Comparison of ENCODE assay signal across 15 cellular contexts in genomic region chr1:5722635-5723157, GRCh38.
A peak's percentile ranks its signal among the peaks of the same experiment; 100 is the strongest.
DNase-seq lines count a peak whose midpoint lies in the region; ATAC-seq and TF ChIP-seq lines count a peak whose summit lies in the region.
"Had no signal": no experiment of that assay in that cellular context is flagged by ENCODE, and none has a peak within 500 bp of the region (broad histone marks: within the 10 kb centered on the region; RNA-seq: fewer than 3 reads in every experiment).

No MANE protein-coding gene starts in this region.

- no peak overlapping the region for H2BK20ac ChIP-seq in H9 (ENCODE audit: low read depth, low read length, poor library complexity, severe bottlenecking)

- H3K4me2 ChIP-seq in H9 (ENCODE audit: insufficient read depth, insufficient read length, low read length): no peak overlapping the region
- H3K4me2 ChIP-seq: A549 had no signal

- intact Hi-C loops in right cardiac atrium (cut with DNase I) (no loop called here), posterior vena cava (cut with DNase I) (no loop called here)

- H3K4me1 ChIP-seq in H9 (ENCODE audit: insufficient read depth, low read length) (peaks cover 2% of the 10 kb centered on the region; the same call in 1 of the 2 replicates), right cardiac atrium (ENCODE audit: control insufficient read depth, insufficient read depth, low read length) (no peaks in the 10 kb centered on the region)
- H3K4me1 ChIP-seq: A549, BE2C had no signal

- H4K20me1 ChIP-seq in H9 (ENCODE audit: control insufficient read depth, insufficient read depth, insufficient read length): no peaks in the 10 kb centered on the region

- no peak overlapping the region for H3K4ac ChIP-seq in H9 (ENCODE audit: low read depth, low read length)

- H3K14ac ChIP-seq in H9 (ENCODE audit: insufficient read depth, low read length): no peak overlapping the region

- no peaks in the 10 kb centered on the region for H3K9me3 ChIP-seq in H9 (ENCODE audit: control insufficient read depth, low read depth, low read length)
- no peaks in the 10 kb centered on the region for H3K9me3 ChIP-seq in right cardiac atrium (ENCODE audit: control insufficient read depth, low read length)
- H3K9me3 ChIP-seq: A549, BE2C had no signal

- no peaks in the 10 kb centered on the region for H3K79me1 ChIP-seq in H9 (ENCODE audit: insufficient read depth, low read depth, low read length, poor library complexity, severe bottlenecking)

- no peak overlapping the region for H2BK120ac ChIP-seq in H9 (ENCODE audit: low read depth, low read length, poor library complexity, severe bottlenecking)

- H3K36me3 Mint-ChIP-seq in H9 (ENCODE audit: insufficient read depth in 1 of 3, low read depth in 3 of 3) (no peaks in the 10 kb centered on the region; a peak in 1 of 7 replicates), chondrocyte (ENCODE audit: low read depth) (no peaks in the 10 kb centered on the region)
- no peaks in the 10 kb centered on the region for H3K36me3 Mint-ChIP-seq in naive thymus-derived CD8-positive, alpha-beta T cell
- H3K36me3 Mint-ChIP-seq: CD4-positive, alpha-beta memory T cell had no signal

- no peak overlapping the region for H4K8ac ChIP-seq in H9 (replicated peaks; ENCODE audit: insufficient read length, low read depth, low read length)

- H3K4me3 Mint-ChIP-seq in H9: no peak overlapping the region
- H3K4me3 Mint-ChIP-seq in chondrocyte (ENCODE audit: unreplicated experiment): no peak overlapping the region
- H3K4me3 Mint-ChIP-seq in naive thymus-derived CD8-positive, alpha-beta T cell: no peak overlapping the region
- H3K4me3 Mint-ChIP-seq: CD4-positive, alpha-beta memory T cell had no signal

- H2AFZ ChIP-seq in H9 (ENCODE audit: low read length): no peak overlapping the region
- H2AFZ ChIP-seq: GM23248 had no signal

- no peak overlapping the region for H2BK5ac ChIP-seq in H9 (ENCODE audit: insufficient read length, low read length)

- no peak for TF ChIP-seq POLR2A in erythroblast (IDR thresholded peaks at IDR 0.05; ENCODE audit: low read length)

- H3K9ac ChIP-seq in H9 (ENCODE audit: extremely low read depth, insufficient read length, low read length): no peak overlapping the region
- H3K9ac ChIP-seq: GM23248 had no signal

- no peak overlapping the region for H3K18ac ChIP-seq in H9 (ENCODE audit: insufficient read length, low read depth, low read length)

- no peak overlapping the region for H2AK5ac ChIP-seq in H9 (ENCODE audit: insufficient read length, low read length)

- peak; percentile 29 to 31 for ATAC-seq in right cardiac atrium
- no peak for ATAC-seq in naive thymus-derived CD8-positive, alpha-beta T cell
- ATAC-seq: A549, GM12878 had no signal

- H3K9me3 Mint-ChIP-seq in H9 (peaks cover 0 to 2% of the 10 kb centered on the region in 2 experiments; a peak in 1 of 5 replicates), chondrocyte (ENCODE audit: low read depth) (peaks cover 4% of the 10 kb centered on the region)
- peaks cover 0 to 3% (median 0%) of the 10 kb centered on the region in 9 donors for H3K9me3 Mint-ChIP-seq in naive thymus-derived CD8-positive, alpha-beta T cell

- H3K27me3 Mint-ChIP-seq in H9 (ENCODE audit: low read depth) (peaks cover 17% of the 10 kb centered on the region), chondrocyte (ENCODE audit: low read depth) (peaks cover 9% of the 10 kb centered on the region)
- peaks cover 0 to 21% (median 4%) of the 10 kb centered on the region in 5 donors for H3K27me3 Mint-ChIP-seq in naive thymus-derived CD8-positive, alpha-beta T cell

- no peaks in the 10 kb centered on the region for H3K79me2 ChIP-seq in H9 (ENCODE audit: insufficient read depth, low read length)

- TF ChIP-seq CTCF in H9 (conservative IDR thresholded peaks at IDR 0.05) (no peak), chondrocyte (IDR thresholded peaks at IDR 0.05) (no peak)

- no peaks in the 10 kb centered on the region for H3K23me2 ChIP-seq in H9 (ENCODE audit: insufficient read length, low read depth, low read length, poor library complexity, severe bottlenecking)

- H3K27ac Mint-ChIP-seq in H9: no peak overlapping the region
- H3K27ac Mint-ChIP-seq in chondrocyte (ENCODE audit: unreplicated experiment): no peak overlapping the region
- no peak overlapping the region for H3K27ac Mint-ChIP-seq in naive thymus-derived CD8-positive, alpha-beta T cell
- H3K27ac Mint-ChIP-seq: CD4-positive, alpha-beta memory T cell had no signal

- DNase-seq in H9 (peak; percentile 15), chondrocyte (ENCODE audit: low spot score) (peak; percentile 64), right cardiac atrium (no peak), posterior vena cava (ENCODE audit: low spot score) (peak; percentile 54), erythroblast (lab: John Stamatoyannopoulos, UW) (no peak), hepatic stellate cell (ENCODE audit: low spot score) (no peak)
- DNase-seq in naive thymus-derived CD8-positive, alpha-beta T cell: no peak
- no peak for DNase-seq in stimulated activated CD4-positive, alpha-beta T cell treated with anti-CD3 and anti-CD28 coated beads, Interleukin-12 subunit alpha, Interleukin-12 subunit beta, amount 100 ng/mL, for 4 hours
- DNase-seq: BE2C; CD4-positive, alpha-beta memory T cell; DMS79; GM23248 had no signal

- H3K4me1 Mint-ChIP-seq in H9 (peaks cover 22% of the 10 kb centered on the region in 2 experiments), chondrocyte (ENCODE audit: low read depth) (no peaks in the 10 kb centered on the region)
- peaks cover 0 to 1% (median 0%) of the 10 kb centered on the region in 4 donors for H3K4me1 Mint-ChIP-seq in naive thymus-derived CD8-positive, alpha-beta T cell
- H3K4me1 Mint-ChIP-seq: CD4-positive, alpha-beta memory T cell had no signal

- H3K27me3 ChIP-seq in H9 (ENCODE audit: insufficient read depth, low read length) (no peaks in the 10 kb centered on the region), right cardiac atrium (ENCODE audit: control insufficient read depth, insufficient read depth) (no peaks in the 10 kb centered on the region)
- H3K27me3 ChIP-seq: BE2C had no signal

- H3K27ac ChIP-seq in H9 (ENCODE audit: insufficient read length, low read depth, low read length) (no peak overlapping the region), right cardiac atrium (ENCODE audit: low read length) (no peak overlapping the region)
- H3K27ac ChIP-seq: A549, C4-2B, GM23248 had no signal

- POLR2A ChIA-PET in naive thymus-derived CD8-positive, alpha-beta T cell (lab: Charles Lee): no interaction called here

- H3K56ac ChIP-seq in H9 (ENCODE audit: insufficient read length, low read depth, low read length): no peak overlapping the region

- no peak overlapping the region for H3K4me3 ChIP-seq in right cardiac atrium (ENCODE audit: low read length)
- H3K4me3 ChIP-seq: A549, GM12878, GM23248 had no signal

- H2BK12ac ChIP-seq in H9 (ENCODE audit: insufficient read length, low read depth, low read length): no peak overlapping the region

- H4K91ac ChIP-seq in H9 (ENCODE audit: insufficient read length, low read depth, low read length): no peak overlapping the region

- H3T11ph ChIP-seq in H9 (ENCODE audit: low read length): no peak overlapping the region

- no peak overlapping the region for H3K23ac ChIP-seq in H9 (ENCODE audit: insufficient read length, low read depth, low read length)

- WGBS in H9 (ENCODE audit: extremely low coverage, insufficient read length, low lambda C conversion rate): no CpG with 5 or more reads among the region's 12 CpGs
- WGBS in right cardiac atrium: 75% methylated on average over 12 of the region's 12 CpGs

- H2BK15ac ChIP-seq in H9 (ENCODE audit: low read depth, low read length): no peak overlapping the region

- H4K5ac ChIP-seq in H9 (ENCODE audit: insufficient read length, low read depth, low read length): no peak overlapping the region

Comparison
In these comparisons a context has a peak if more than half of its experiments do, and no peak if none do; other contexts are left out.
1. DNase-seq: peak in H9 (single experiment), chondrocyte (single experiment) and posterior vena cava (single experiment); none in right cardiac atrium (0 of 3), naive thymus-derived CD8-positive, alpha-beta T cell (0 of 10), stimulated activated CD4-positive, alpha-beta T cell treated with anti-CD3 and anti-CD28 coated beads, Interleukin-12 subunit alpha, Interleukin-12 subunit beta, amount 100 ng/mL, for 4 hours (single experiment), erythroblast (0 of 2) and hepatic stellate cell (single experiment).
2. ATAC-seq: peak in right cardiac atrium (2 of 2); none in naive thymus-derived CD8-positive, alpha-beta T cell (0 of 2).